ENCODE assay signal across 17 cellular contexts in the genomic region with DNA sequence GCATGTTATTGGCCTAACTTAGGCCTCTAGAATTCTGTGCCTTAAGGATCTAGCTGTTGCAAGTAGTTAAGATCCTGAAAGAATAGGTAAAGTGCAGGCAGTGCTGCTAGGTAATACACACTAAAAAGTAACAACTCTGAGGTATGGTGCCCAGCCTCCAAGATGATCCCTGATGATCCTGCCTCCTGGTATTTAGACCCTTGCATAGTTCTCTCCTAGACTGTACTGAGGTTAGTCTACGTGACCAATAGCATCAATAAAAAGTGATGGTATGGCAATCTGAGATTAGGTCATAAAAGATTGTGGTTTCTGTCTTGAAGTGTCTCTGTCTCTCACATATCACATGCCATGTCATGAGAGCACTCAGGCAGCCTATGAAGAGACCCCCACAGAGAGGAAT. TPM values are rescaled to one million over a fixed set of nuclear protein-coding genes. Genes with fewer than 3 reads are reported as not detected.
DNase-seq lines count a peak whose midpoint lies in the region; ATAC-seq and TF ChIP-seq lines count a peak whose summit lies in the region.
"Had no signal": no experiment of that assay in that cellular context is flagged by ENCODE, and none has a peak within 500 bp of the region (broad histone marks: within the 10 kb centered on the region; RNA-seq: fewer than 3 reads in every experiment).

No MANE protein-coding gene starts in this region.

- H3K36me3 ChIP-seq in mucosa of rectum (ENCODE audit: control insufficient read depth in 2 of 2, insufficient read depth in 2 of 2, low read length in 2 of 2) (peaks cover 13 to 14% of the 10 kb centered on the region in 2 donors), colonic mucosa (peaks cover 7% of the 10 kb centered on the region)

- peaks cover 26% of the 10 kb centered on the region for H3K36me3 Mint-ChIP-seq in activated naive CD8-positive, alpha-beta T cell treated with anti-CD3 and anti-CD28 coated beads, Interleukin-2, amount 50 U/mL, for 24 hours (ENCODE audit: low read depth)
- H3K36me3 Mint-ChIP-seq in activated naive CD8-positive, alpha-beta T cell treated with anti-CD3 and anti-CD28 coated beads for 36 hours = peaks cover 38% of the 10 kb centered on the region

- intact Hi-C loops in right cardiac atrium (cut with DNase I) = no loop called here
- intact Hi-C loops in colonic mucosa (cut with DNase I) = no loop called here

- peak; percentile 24 for ATAC-seq in activated naive CD8-positive, alpha-beta T cell treated with anti-CD3 and anti-CD28 coated beads, Interleukin-2, amount 50 U/mL, for 24 hours
- ATAC-seq in right cardiac atrium (no peak), GM18520 (IDR thresholded peaks at IDR 0.05; ENCODE audit: unreplicated experiment) (no peak)
- ATAC-seq: GM23338 had no signal

- DNase-seq in activated naive CD8-positive, alpha-beta T cell treated with anti-CD3 and anti-CD28 coated beads, Interleukin-2, amount 50 U/mL, for 24 hours = no peak
- DNase-seq in activated naive CD8-positive, alpha-beta T cell treated with anti-CD3 and anti-CD28 coated beads for 36 hours = no peak
- DNase-seq in EH (ENCODE audit: low read depth) (peak; percentile 7), right cardiac atrium (no peak), colonic mucosa (no peak)
- DNase-seq: 8988T; AML-193; Caco-2; CD8-positive, alpha-beta memory T cell; DND-41; GF-D8; H7 had no signal

- H3K4me1 ChIP-seq in right cardiac atrium (ENCODE audit: control insufficient read depth, insufficient read depth, low read length) (peaks cover 5% of the 10 kb centered on the region), mucosa of rectum (ENCODE audit: control insufficient read depth in 2 of 2, insufficient read depth in 2 of 2, low read length in 2 of 2) (peaks cover 3 to 4% of the 10 kb centered on the region in 2 donors), colonic mucosa (no peaks in the 10 kb centered on the region)
- H3K4me1 ChIP-seq: BLaER1, Caco-2 had no signal

- no peaks in the 10 kb centered on the region for H3K9me3 Mint-ChIP-seq in activated naive CD8-positive, alpha-beta T cell treated with anti-CD3 and anti-CD28 coated beads, Interleukin-2, amount 50 U/mL, for 24 hours
- H3K9me3 Mint-ChIP-seq in activated naive CD8-positive, alpha-beta T cell treated with anti-CD3 and anti-CD28 coated beads for 36 hours = no peaks in the 10 kb centered on the region
- H3K9me3 Mint-ChIP-seq: CD8-positive, alpha-beta memory T cell had no signal

- 80% methylated on average over 1 of the region's 1 CpG for WGBS in right cardiac atrium

- H3K4me3 Mint-ChIP-seq in activated naive CD8-positive, alpha-beta T cell treated with anti-CD3 and anti-CD28 coated beads, Interleukin-2, amount 50 U/mL, for 24 hours = no peak overlapping the region
- H3K4me3 Mint-ChIP-seq in activated naive CD8-positive, alpha-beta T cell treated with anti-CD3 and anti-CD28 coated beads for 36 hours = no peak overlapping the region
- H3K4me3 Mint-ChIP-seq: CD8-positive, alpha-beta memory T cell; GM23338 had no signal

- H3K4me3 ChIP-seq in right cardiac atrium (ENCODE audit: low read length) = no peak overlapping the region
- H3K4me3 ChIP-seq in mucosa of rectum (ENCODE audit: low read length in 2 of 2) = no peak overlapping the region
- H3K4me3 ChIP-seq in colonic mucosa = no peak overlapping the region
- H3K4me3 ChIP-seq: BLaER1, GM23338 had no signal

- H3K27ac ChIP-seq in right cardiac atrium (ENCODE audit: low read length) (peak overlapping the region; percentile 13), mucosa of rectum (ENCODE audit: low read depth in 2 of 2, low read length in 2 of 2) (peak overlapping the region; percentile 21 to 26), colonic mucosa (no peak overlapping the region)
- H3K27ac ChIP-seq: BLaER1, HL-60 had no signal

- TF ChIP-seq CTCF in colonic mucosa (IDR thresholded peaks at IDR 0.05) = no peak

- H3K4me1 Mint-ChIP-seq in activated naive CD8-positive, alpha-beta T cell treated with anti-CD3 and anti-CD28 coated beads, Interleukin-2, amount 50 U/mL, for 24 hours = peaks cover 2% of the 10 kb centered on the region
- H3K4me1 Mint-ChIP-seq in activated naive CD8-positive, alpha-beta T cell treated with anti-CD3 and anti-CD28 coated beads for 36 hours = peaks cover 15% of the 10 kb centered on the region

- H3K9me3 ChIP-seq in right cardiac atrium (ENCODE audit: control insufficient read depth, low read length) (no peaks in the 10 kb centered on the region), mucosa of rectum (ENCODE audit: control insufficient read depth in 2 of 2, low read length in 2 of 2) (no peaks in the 10 kb centered on the region), colonic mucosa (no peaks in the 10 kb centered on the region)
- H3K9me3 ChIP-seq: Caco-2 had no signal

- H3K27ac Mint-ChIP-seq in activated naive CD8-positive, alpha-beta T cell treated with anti-CD3 and anti-CD28 coated beads, Interleukin-2, amount 50 U/mL, for 24 hours = no peak overlapping the region
- no peak overlapping the region for H3K27ac Mint-ChIP-seq in activated naive CD8-positive, alpha-beta T cell treated with anti-CD3 and anti-CD28 coated beads for 36 hours
- H3K27ac Mint-ChIP-seq: CD8-positive, alpha-beta memory T cell; GM23338 had no signal

- no peaks in the 10 kb centered on the region for H3K27me3 Mint-ChIP-seq in activated naive CD8-positive, alpha-beta T cell treated with anti-CD3 and anti-CD28 coated beads, Interleukin-2, amount 50 U/mL, for 24 hours
- no peaks in the 10 kb centered on the region for H3K27me3 Mint-ChIP-seq in activated naive CD8-positive, alpha-beta T cell treated with anti-CD3 and anti-CD28 coated beads for 36 hours

- no peak overlapping the region for H3K9ac ChIP-seq in mucosa of rectum (ENCODE audit: low read depth in 1 of 2, low read length in 2 of 2)
- no peak overlapping the region for H3K9ac ChIP-seq in colonic mucosa (ENCODE audit: low read depth in 2 of 2, low read length in 2 of 2)
- H3K9ac ChIP-seq: BLaER1 had no signal

- H3K27me3 ChIP-seq in right cardiac atrium (ENCODE audit: control insufficient read depth, insufficient read depth) = no peaks in the 10 kb centered on the region
- H3K27me3 ChIP-seq in mucosa of rectum (ENCODE audit: control insufficient read depth in 2 of 2, insufficient read depth in 2 of 2, low read length in 2 of 2) = no peaks in the 10 kb centered on the region
- no peaks in the 10 kb centered on the region for H3K27me3 ChIP-seq in colonic mucosa
- H3K27me3 ChIP-seq: BLaER1 had no signal

RNA-seq across cellular contexts. Expression of a gene that starts 9.2 kb away (rescaled TPM):
- 10 to 100 TPM; 15.3 to 17.4 TPM for total RNA-seq in activated naive CD8-positive, alpha-beta T cell treated with anti-CD3 and anti-CD28 coated beads for 36 hours
- total RNA-seq in right cardiac atrium (10 to 100 TPM; 19.4 to 29.5 (median 24.6) TPM), colonic mucosa (10 to 100 TPM; 14.7 to 17.5 TPM)
- 14.0 TPM for polyA plus RNA-seq in right cardiac atrium

RNA-seq across cellular contexts. Expression of a gene that starts 9.7 kb away (rescaled TPM):
- total RNA-seq in activated naive CD8-positive, alpha-beta T cell treated with anti-CD3 and anti-CD28 coated beads for 36 hours = 10 to 100 TPM; 45.9 to 49.0 TPM
- 10 to 100 TPM; 18.7 to 27.7 (median 19.6) TPM for total RNA-seq in right cardiac atrium
- polyA plus RNA-seq in right cardiac atrium = 10.3 TPM
- 10 to 100 TPM; 30.3 to 48.2 TPM for total RNA-seq in colonic mucosa
